Comparison of ENCODE assay signal across 8 cellular contexts in genomic region chr2:111747410-111748115, GRCh38.
DNase-seq lines count a peak whose midpoint lies in the region; ATAC-seq, FAIRE-seq and TF ChIP-seq lines count a peak whose summit lies in the region.
"Not testable (repeated sequence)": the region's sequence is repeated elsewhere in the genome, so short reads cannot be mapped to it uniquely, and the experiment has no call there.

No MANE protein-coding gene starts in this region.

- not testable (repeated sequence) for TF ChIP-seq POLR2A in H54 (IDR thresholded peaks at IDR 0.05; ENCODE audit: low read depth, low read length); body of pancreas (IDR thresholded peaks at IDR 0.05)

- not testable (repeated sequence) for H3K27me3 Mint-ChIP-seq in activated CD4-positive, alpha-beta memory T cell treated with anti-CD3 and anti-CD28 coated beads, Interleukin-2, amount 10 ng/mL, durations not matched to agents 7 days and 5 days; stimulated activated naive CD8-positive, alpha-beta T cell treated with anti-CD3 and anti-CD28 coated beads, Interleukin-15, amount 100 ng/mL, for 72 hours

- H2AFZ ChIP-seq in Karpas-422 (ENCODE audit: low read length); hepatocyte: not testable (repeated sequence)

- H3K4me3 ChIP-seq in Karpas-422 (ENCODE audit: low read length); body of pancreas; hepatocyte: not testable (repeated sequence)

- 16 to 69% methylated on average over 3 to 13 of the region's 23 CpGs for WGBS in body of pancreas, 2 donors
- whole genome bisulfite sequencing in hepatocyte (ENCODE audit: low lambda C conversion rate, missing lambda C conversion rate): 23% methylated on average over 22 of the region's 23 CpGs

- not testable (repeated sequence) for H3K36me3 Mint-ChIP-seq in activated CD4-positive, alpha-beta memory T cell treated with anti-CD3 and anti-CD28 coated beads, Interleukin-2, amount 10 ng/mL, durations not matched to agents 7 days and 5 days (ENCODE audit: low read depth)

- not testable (repeated sequence) for H3K9me2 ChIP-seq in Karpas-422 (replicated peaks; ENCODE audit: insufficient read depth, low read length); hepatocyte (replicated peaks; ENCODE audit: insufficient read depth)

- intact Hi-C loops in body of pancreas (cut with DNase I); sciatic nerve (cut with DNase I): not testable (repeated sequence)

- not testable (repeated sequence) for H3K79me2 ChIP-seq in Karpas-422 (ENCODE audit: low read length); hepatocyte

- not testable (repeated sequence) for H3K27me3 ChIP-seq in Karpas-422 (ENCODE audit: low read length); body of pancreas; hepatocyte

- H3K4me1 ChIP-seq in Karpas-422 (ENCODE audit: low read length); body of pancreas; hepatocyte (ENCODE audit: insufficient read depth): not testable (repeated sequence)

- peak; percentile 81 for ATAC-seq in body of pancreas
- peak; percentile 84 for ATAC-seq in sciatic nerve
- ATAC-seq in stimulated activated naive CD8-positive, alpha-beta T cell treated with anti-CD3 and anti-CD28 coated beads, Interleukin-15, amount 100 ng/mL, for 72 hours: peak; percentile 99

- H3K27ac ChIP-seq in Karpas-422 (ENCODE audit: low read length); body of pancreas; hepatocyte: not testable (repeated sequence)

- H3K4me3 Mint-ChIP-seq in activated CD4-positive, alpha-beta memory T cell treated with anti-CD3 and anti-CD28 coated beads, Interleukin-2, amount 10 ng/mL, durations not matched to agents 7 days and 5 days; stimulated activated naive CD8-positive, alpha-beta T cell treated with anti-CD3 and anti-CD28 coated beads, Interleukin-15, amount 100 ng/mL, for 72 hours: not testable (repeated sequence)

- FAIRE-seq in H54 (lab: Jason Lieb, UNC): peak; percentile 80

- H3K27ac Mint-ChIP-seq in activated CD4-positive, alpha-beta memory T cell treated with anti-CD3 and anti-CD28 coated beads, Interleukin-2, amount 10 ng/mL, durations not matched to agents 7 days and 5 days; stimulated activated naive CD8-positive, alpha-beta T cell treated with anti-CD3 and anti-CD28 coated beads, Interleukin-15, amount 100 ng/mL, for 72 hours: not testable (repeated sequence)

- CTCF ChIA-PET in activated CD4-positive, alpha-beta memory T cell treated with anti-CD3 and anti-CD28 coated beads, Interleukin-2, amount 10 ng/mL, durations not matched to agents 7 days and 5 days (lab: Charles Lee): not testable (repeated sequence)

- not testable (repeated sequence) for H3K4me1 Mint-ChIP-seq in activated CD4-positive, alpha-beta memory T cell treated with anti-CD3 and anti-CD28 coated beads, Interleukin-2, amount 10 ng/mL, durations not matched to agents 7 days and 5 days; stimulated activated naive CD8-positive, alpha-beta T cell treated with anti-CD3 and anti-CD28 coated beads, Interleukin-15, amount 100 ng/mL, for 72 hours

- H3K9ac ChIP-seq in Karpas-422 (ENCODE audit: low read length): not testable (repeated sequence)

- peak; percentile 40 for TF ChIP-seq CTCF in GM12873 (IDR thresholded peaks at IDR 0.05; ENCODE audit: insufficient read depth, low read depth, low read length, missing control alignments)
- peak in 5 of 7 experiments; percentile 35 to 64 (median 53) for TF ChIP-seq CTCF in body of pancreas (IDR thresholded peaks at IDR 0.05)
- TF ChIP-seq CTCF in hepatocyte (IDR thresholded peaks at IDR 0.05; ENCODE audit: poor library complexity): peak; percentile 61

- not testable (repeated sequence) for H3K9me3 ChIP-seq in Karpas-422 (ENCODE audit: low read length); body of pancreas; hepatocyte (ENCODE audit: low read depth)

- not testable (repeated sequence) for H3K36me3 ChIP-seq in Karpas-422 (ENCODE audit: insufficient read depth, low read length); body of pancreas (replicated peaks in 1 of 2; ENCODE audit: insufficient read depth in 1 of 2, low read depth in 2 of 2); hepatocyte (replicated peaks; ENCODE audit: insufficient read depth, low read depth)

- POLR2A ChIA-PET in activated CD4-positive, alpha-beta memory T cell treated with anti-CD3 and anti-CD28 coated beads, Interleukin-2, amount 10 ng/mL, durations not matched to agents 7 days and 5 days (lab: Charles Lee): not testable (repeated sequence)

- H3K9me3 Mint-ChIP-seq in activated CD4-positive, alpha-beta memory T cell treated with anti-CD3 and anti-CD28 coated beads, Interleukin-2, amount 10 ng/mL, durations not matched to agents 7 days and 5 days; stimulated activated naive CD8-positive, alpha-beta T cell treated with anti-CD3 and anti-CD28 coated beads, Interleukin-15, amount 100 ng/mL, for 72 hours: not testable (repeated sequence)

- DNase-seq in H54 (ENCODE audit: insufficient read length, low spot score); hepatocyte (ENCODE audit: low spot score): not testable (repeated sequence)
- peak; percentile 41 for DNase-seq in Karpas-422
- peak; percentile 87 for DNase-seq in activated CD4-positive, alpha-beta memory T cell treated with anti-CD3 and anti-CD28 coated beads, Interleukin-2, amount 10 ng/mL, durations not matched to agents 7 days and 5 days
- DNase-seq in body of pancreas: peak; percentile 61 to 84 (median 76)
- peak; percentile 86 for DNase-seq in sciatic nerve (ENCODE audit: low spot score)
- DNase-seq in stimulated activated naive CD8-positive, alpha-beta T cell treated with anti-CD3 and anti-CD28 coated beads, Interleukin-15, amount 100 ng/mL, for 72 hours: peak; percentile 85 to 92

- not testable (repeated sequence) for H4K20me1 ChIP-seq in Karpas-422 (ENCODE audit: insufficient read depth, low read depth, low read length); hepatocyte (ENCODE audit: insufficient read depth, poor library complexity, severe bottlenecking)

- H3K4me2 ChIP-seq in Karpas-422 (ENCODE audit: low read depth, low read length, poor library complexity, severe bottlenecking); hepatocyte: not testable (repeated sequence)
